Comparison of ENCODE assay signal across 1 cellular context in the genomic region with DNA sequence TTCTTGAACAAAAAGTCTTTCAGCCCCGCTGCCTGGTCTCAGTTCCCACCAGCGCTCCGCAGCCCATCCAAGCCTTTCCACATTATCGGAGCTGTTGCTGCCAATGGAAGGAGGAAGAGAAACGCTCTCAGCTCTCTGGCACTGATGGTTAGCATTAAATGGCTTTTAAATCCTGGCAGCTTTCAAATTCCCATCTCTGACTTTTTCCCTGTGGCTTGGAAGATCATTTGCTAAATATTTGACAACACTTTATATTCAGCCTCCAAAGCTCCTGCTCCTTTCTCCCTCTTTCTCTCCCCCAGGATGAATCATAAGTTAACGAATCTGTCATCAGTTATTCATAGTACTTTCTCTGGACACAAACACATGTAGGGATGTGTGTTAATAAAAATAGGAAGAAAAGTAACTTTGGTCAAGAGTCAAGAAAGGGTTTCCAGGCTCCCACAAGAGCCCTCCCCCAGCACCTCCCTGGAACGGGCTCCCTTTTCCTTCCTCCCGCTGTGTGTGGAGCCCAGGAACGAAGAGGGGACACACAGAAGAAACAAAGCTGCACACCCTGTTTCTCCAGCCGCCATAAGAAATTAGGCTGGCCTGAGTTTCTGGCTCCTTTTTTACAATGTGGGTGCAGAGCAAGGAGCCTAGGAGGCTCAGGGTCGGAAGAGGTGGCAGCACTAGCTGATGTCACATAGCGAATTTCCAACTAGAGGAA.
TF ChIP-seq lines count a peak whose summit lies in the region.

No MANE protein-coding gene starts in this region.

TF ChIP-seq in SK-N-SH treated with all-trans-retinoic acid at 6 μM for 48 hours, 23 proteins besides CTCF, POLR2A, EP300 and RAD21 (continued from another document):
- TF ChIP-seq ARNTL (CRISPR knock-in tag; IDR thresholded peaks at IDR 0.05; ENCODE audit: borderline replicate concordance, low read depth) (no peak), CSDC2 (CRISPR knock-in tag; IDR thresholded peaks at IDR 0.05) (no peak), TCF4 (CRISPR knock-in tag; IDR thresholded peaks at IDR 0.05; ENCODE audit: borderline replicate concordance) (no peak), ZC3H10 (CRISPR knock-in tag; IDR thresholded peaks at IDR 0.05) (no peak), RARB (CRISPR knock-in tag; IDR thresholded peaks at IDR 0.05) (no peak), BACH2 (CRISPR knock-in tag; IDR thresholded peaks at IDR 0.05; ENCODE audit: borderline replicate concordance) (no peak), OSR1 (CRISPR knock-in tag; IDR thresholded peaks at IDR 0.05) (no peak), GLIS3 (CRISPR knock-in tag; IDR thresholded peaks at IDR 0.05) (no peak)
- TF ChIP-seq, protein P1, sequence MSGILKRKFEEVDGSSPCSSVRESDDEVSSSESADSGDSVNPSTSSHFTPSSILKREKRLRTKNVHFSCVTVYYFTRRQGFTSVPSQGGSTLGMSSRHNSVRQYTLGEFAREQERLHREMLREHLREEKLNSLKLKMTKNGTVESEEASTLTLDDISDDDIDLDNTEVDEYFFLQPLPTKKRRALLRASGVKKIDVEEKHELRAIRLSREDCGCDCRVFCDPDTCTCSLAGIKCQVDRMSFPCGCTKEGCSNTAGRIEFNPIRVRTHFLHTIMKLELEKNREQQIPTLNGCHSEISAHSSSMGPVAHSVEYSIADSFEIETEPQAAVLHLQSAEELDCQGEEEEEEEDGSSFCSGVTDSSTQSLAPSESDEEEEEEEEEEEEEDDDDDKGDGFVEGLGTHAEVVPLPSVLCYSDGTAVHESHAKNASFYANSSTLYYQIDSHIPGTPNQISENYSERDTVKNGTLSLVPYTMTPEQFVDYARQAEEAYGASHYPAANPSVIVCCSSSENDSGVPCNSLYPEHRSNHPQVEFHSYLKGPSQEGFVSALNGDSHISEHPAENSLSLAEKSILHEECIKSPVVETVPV (CRISPR knock-in tag; IDR thresholded peaks at IDR 0.05) = no peak
- TF ChIP-seq, protein P2, sequence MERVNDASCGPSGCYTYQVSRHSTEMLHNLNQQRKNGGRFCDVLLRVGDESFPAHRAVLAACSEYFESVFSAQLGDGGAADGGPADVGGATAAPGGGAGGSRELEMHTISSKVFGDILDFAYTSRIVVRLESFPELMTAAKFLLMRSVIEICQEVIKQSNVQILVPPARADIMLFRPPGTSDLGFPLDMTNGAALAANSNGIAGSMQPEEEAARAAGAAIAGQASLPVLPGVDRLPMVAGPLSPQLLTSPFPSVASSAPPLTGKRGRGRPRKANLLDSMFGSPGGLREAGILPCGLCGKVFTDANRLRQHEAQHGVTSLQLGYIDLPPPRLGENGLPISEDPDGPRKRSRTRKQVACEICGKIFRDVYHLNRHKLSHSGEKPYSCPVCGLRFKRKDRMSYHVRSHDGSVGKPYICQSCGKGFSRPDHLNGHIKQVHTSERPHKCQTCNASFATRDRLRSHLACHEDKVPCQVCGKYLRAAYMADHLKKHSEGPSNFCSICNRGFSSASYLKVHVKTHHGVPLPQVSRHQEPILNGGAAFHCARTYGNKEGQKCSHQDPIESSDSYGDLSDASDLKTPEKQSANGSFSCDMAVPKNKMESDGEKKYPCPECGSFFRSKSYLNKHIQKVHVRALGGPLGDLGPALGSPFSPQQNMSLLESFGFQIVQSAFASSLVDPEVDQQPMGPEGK (CRISPR knock-in tag; IDR thresholded peaks at IDR 0.05; ENCODE audit: borderline replicate concordance) = no peak
- TF ChIP-seq, protein P3, sequence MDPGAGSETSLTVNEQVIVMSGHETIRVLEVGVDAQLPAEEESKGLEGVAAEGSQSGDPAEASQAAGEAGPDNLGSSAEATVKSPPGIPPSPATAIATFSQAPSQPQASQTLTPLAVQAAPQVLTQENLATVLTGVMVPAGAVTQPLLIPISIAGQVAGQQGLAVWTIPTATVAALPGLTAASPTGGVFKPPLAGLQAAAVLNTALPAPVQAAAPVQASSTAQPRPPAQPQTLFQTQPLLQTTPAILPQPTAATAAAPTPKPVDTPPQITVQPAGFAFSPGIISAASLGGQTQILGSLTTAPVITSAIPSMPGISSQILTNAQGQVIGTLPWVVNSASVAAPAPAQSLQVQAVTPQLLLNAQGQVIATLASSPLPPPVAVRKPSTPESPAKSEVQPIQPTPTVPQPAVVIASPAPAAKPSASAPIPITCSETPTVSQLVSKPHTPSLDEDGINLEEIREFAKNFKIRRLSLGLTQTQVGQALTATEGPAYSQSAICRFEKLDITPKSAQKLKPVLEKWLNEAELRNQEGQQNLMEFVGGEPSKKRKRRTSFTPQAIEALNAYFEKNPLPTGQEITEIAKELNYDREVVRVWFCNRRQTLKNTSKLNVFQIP (CRISPR knock-in tag; IDR thresholded peaks at IDR 0.05; ENCODE audit: borderline replicate concordance, low read depth) = no peak
